Comparison of ENCODE assay signal across 19 cellular contexts in genomic region chr3:108329087-108329486, GRCh38. TPM values are rescaled to one million over a fixed set of nuclear protein-coding genes. Genes with fewer than 3 reads are reported as not detected.
A peak's percentile ranks its signal among the peaks of the same experiment; 100 is the strongest.
DNase-seq lines count a peak whose midpoint lies in the region; ATAC-seq and TF ChIP-seq lines count a peak whose summit lies in the region.
"Had no signal": no experiment of that assay in that cellular context is flagged by ENCODE, and none has a peak within 500 bp of the region (broad histone marks: within the 10 kb centered on the region; RNA-seq: fewer than 3 reads in every experiment).

No MANE protein-coding gene starts in this region.

- peak overlapping the region; percentile 40 for H3K27ac ChIP-seq in DND-41 (ENCODE audit: low read length)
- no peak overlapping the region for H3K27ac ChIP-seq in GM23338 (ENCODE audit: low read depth)
- H3K27ac ChIP-seq in VCaP, result 0 out of 2 replicates have a peak overlapping the region, but pooled peaks have one; percentile 18
- H3K27ac ChIP-seq: epithelial cell of prostate, upper lobe of right lung had no signal

- H3K9me3 ChIP-seq in DND-41 (ENCODE audit: insufficient read depth, low read length, severe bottlenecking), result no peaks in the 10 kb centered on the region
- H3K9me3 ChIP-seq: upper lobe of right lung had no signal

- intact Hi-C loops in dendritic cell treated with granulocyte-macrophage colony-stimulating factor and Interleukin-4, amounts not matched to agents 40 ng/mL and 50 ng/mL, for 4 days (cut with micrococcal nuclease), result no loop called here
- intact Hi-C loops in head of caudate nucleus (cut with DNase I), result no loop called here

- H4K20me1 ChIP-seq in DND-41 (ENCODE audit: insufficient read depth, low read length) (no peaks in the 10 kb centered on the region), GM23338 (replicated peaks; ENCODE audit: insufficient read depth) (no peaks in the 10 kb centered on the region)

- H3K79me2 ChIP-seq in DND-41 (ENCODE audit: insufficient read depth, low read length) (no peaks in the 10 kb centered on the region), GM23338 (replicated peaks; ENCODE audit: insufficient read depth) (no peaks in the 10 kb centered on the region)

- H3K4me3 Mint-ChIP-seq in GM23338 (no peak overlapping the region), endothelial cell (ENCODE audit: unreplicated experiment) (no peak overlapping the region)
- no peak overlapping the region for H3K4me3 Mint-ChIP-seq in dendritic cell treated with granulocyte-macrophage colony-stimulating factor and Interleukin-4, amounts not matched to agents 40 ng/mL and 50 ng/mL, for 4 days
- H3K4me3 Mint-ChIP-seq: CD4-positive, alpha-beta memory T cell; IgD-negative memory B cell had no signal

- no peaks in the 10 kb centered on the region for H3K27me3 Mint-ChIP-seq in GM23338 (ENCODE audit: insufficient read depth, low read depth, poor library complexity)
- no peaks in the 10 kb centered on the region for H3K27me3 Mint-ChIP-seq in dendritic cell treated with granulocyte-macrophage colony-stimulating factor and Interleukin-4, amounts not matched to agents 40 ng/mL and 50 ng/mL, for 4 days
- H3K27me3 Mint-ChIP-seq in endothelial cell (ENCODE audit: unreplicated experiment), result no peaks in the 10 kb centered on the region
- H3K27me3 Mint-ChIP-seq: IgD-negative memory B cell had no signal

- ATAC-seq in DND-41 (ENCODE audit: insufficient read depth, low read depth), result peak; percentile 80
- no peak for ATAC-seq in GM23338
- no peak for ATAC-seq in HG03039 (IDR thresholded peaks at IDR 0.05; ENCODE audit: unreplicated experiment)
- ATAC-seq: upper lobe of right lung had no signal

- no peak overlapping the region for H3K4me3 ChIP-seq in DND-41 (ENCODE audit: low read depth in 1 of 2, low read length in 2 of 2)
- H3K4me3 ChIP-seq in GM23338, result no peak overlapping the region
- H3K4me3 ChIP-seq: upper lobe of right lung had no signal

- no peaks in the 10 kb centered on the region; the same call in 1 of the 2 replicates for H3K9me2 ChIP-seq in GM23338 (ENCODE audit: insufficient read depth)

- H3K27me3 ChIP-seq in DND-41 (ENCODE audit: insufficient read depth, low read length, poor library complexity) (no peaks in the 10 kb centered on the region), GM23338 (ENCODE audit: insufficient read depth) (no peaks in the 10 kb centered on the region)
- H3K27me3 ChIP-seq: upper lobe of right lung had no signal

- H3K4me1 Mint-ChIP-seq in GM23338 (no peaks in the 10 kb centered on the region; the same call in 2 of the 3 replicates), endothelial cell (ENCODE audit: unreplicated experiment) (peaks cover 3% of the 10 kb centered on the region)
- H3K4me1 Mint-ChIP-seq in dendritic cell treated with granulocyte-macrophage colony-stimulating factor and Interleukin-4, amounts not matched to agents 40 ng/mL and 50 ng/mL, for 4 days (ENCODE audit: low read depth), result peaks cover 18% of the 10 kb centered on the region

- H3K4me2 ChIP-seq in DND-41 (ENCODE audit: insufficient read depth, low read length), result peak overlapping the region; percentile 5; the same call in 1 of the 2 replicates
- H3K4me2 ChIP-seq in GM23338, result no peak overlapping the region

- H3K27ac Mint-ChIP-seq in GM23338, result no peak overlapping the region
- peak overlapping the region; percentile 43 for H3K27ac Mint-ChIP-seq in dendritic cell treated with granulocyte-macrophage colony-stimulating factor and Interleukin-4, amounts not matched to agents 40 ng/mL and 50 ng/mL, for 4 days
- H3K27ac Mint-ChIP-seq in endothelial cell (ENCODE audit: unreplicated experiment), result no peak overlapping the region
- H3K27ac Mint-ChIP-seq: IgD-negative memory B cell had no signal

- H3K36me3 ChIP-seq in DND-41 (ENCODE audit: insufficient read depth, low read length), result no peaks in the 10 kb centered on the region
- H3K36me3 ChIP-seq in GM23338 (ENCODE audit: insufficient read depth), result no peaks in the 10 kb centered on the region
- H3K36me3 ChIP-seq: upper lobe of right lung had no signal

- DNase-seq in DND-41 (peak; percentile 14), GM23338 (ENCODE audit: low spot score) (no peak), head of caudate nucleus (no peak), endothelial cell (ENCODE audit: low spot score) (no peak), NCI-H1105 (lab: John Stamatoyannopoulos, UW) (no peak)
- DNase-seq: activated CD4-positive, alpha-beta T cell treated with anti-CD3 and anti-CD28 coated beads for 4 hours; CD4-positive, alpha-beta memory T cell; NCI-H1417; NCI-H82; T1000; upper lobe of right lung had no signal

- H3K9me3 Mint-ChIP-seq in GM23338 (no peaks in the 10 kb centered on the region), endothelial cell (ENCODE audit: unreplicated experiment) (no peaks in the 10 kb centered on the region)
- peaks cover 24% of the 10 kb centered on the region for H3K9me3 Mint-ChIP-seq in dendritic cell treated with granulocyte-macrophage colony-stimulating factor and Interleukin-4, amounts not matched to agents 40 ng/mL and 50 ng/mL, for 4 days

- no peak overlapping the region for H3K9ac ChIP-seq in DND-41 (ENCODE audit: low read depth, low read length)

- no peaks in the 10 kb centered on the region for H3F3A ChIP-seq in GM23338 (replicated peaks; ENCODE audit: low read depth)

- H2AFZ ChIP-seq in DND-41 (ENCODE audit: low read depth, low read length) (peak overlapping the region; percentile 11), GM23338 (peak overlapping the region; percentile 25; the same call in 1 of the 2 replicates)

- peaks cover 19% of the 10 kb centered on the region for H3K4me1 ChIP-seq in DND-41 (ENCODE audit: insufficient read depth, low read length)
- peaks cover 2% of the 10 kb centered on the region; the same call in 1 of the 2 replicates for H3K4me1 ChIP-seq in GM23338 (ENCODE audit: insufficient read depth)
- H3K4me1 ChIP-seq: upper lobe of right lung had no signal

- TF ChIP-seq CTCF in DND-41 (IDR thresholded peaks at IDR 0.05; ENCODE audit: borderline replicate concordance, extremely low read depth, low read length, poor library complexity, severe bottlenecking), result no peak
- no peak for TF ChIP-seq CTCF in GM23338 (conservative IDR thresholded peaks at IDR 0.05; ENCODE audit: low read depth in 2 of 2)
- no peak for TF ChIP-seq CTCF in VCaP (conservative IDR thresholded peaks at IDR 0.05)
- TF ChIP-seq CTCF in endothelial cell (IDR thresholded peaks at IDR 0.05; ENCODE audit: unreplicated experiment), result no peak

- H3K36me3 Mint-ChIP-seq in GM23338 (ENCODE audit: low read depth), result no peaks in the 10 kb centered on the region
- peaks cover 6% of the 10 kb centered on the region for H3K36me3 Mint-ChIP-seq in dendritic cell treated with granulocyte-macrophage colony-stimulating factor and Interleukin-4, amounts not matched to agents 40 ng/mL and 50 ng/mL, for 4 days (ENCODE audit: low read depth)
- H3K36me3 Mint-ChIP-seq in endothelial cell (ENCODE audit: low read depth, unreplicated experiment), result no peaks in the 10 kb centered on the region
- H3K36me3 Mint-ChIP-seq: IgD-negative memory B cell had no signal

TF ChIP-seq in GM23338, 12 proteins besides CTCF, POLR2A, EP300 and RAD21:
- TF ChIP-seq ZNF114 (CRISPR knock-in tag; IDR thresholded peaks at IDR 0.05) (no peak), POLR2AphosphoS5 (IDR thresholded peaks at IDR 0.05; ENCODE audit: low read depth) (no peak), STAT1 (IDR thresholded peaks at IDR 0.05; ENCODE audit: unreplicated experiment) (no peak)

RNA-seq across cellular contexts. Expression of gene HHLA2, which starts 32.7 kb away (rescaled TPM):
- total RNA-seq in GM23338 (2014; rRNA removed; shearing (Covaris generic)), result not detected in 2 replicates
- not detected in 2 replicates for polyA plus RNA-seq in GM23338 (2016; fragmentation: Nextera tagmentation; extraction: Ambion mirVana)
- total RNA-seq in endothelial cell (ENCODE audit: unreplicated experiment), result not detected
- total RNA-seq: M059J, pulmonary artery endothelial cell, subcutaneous adipose tissue had no signal
- polyA plus RNA-seq: CD4-positive, alpha-beta memory T cell; IgD-negative memory B cell had no signal
